ENCODE assay signal across 24 cellular contexts in genomic region chr2:6454286-6454990, GRCh38.
DNase-seq lines count a peak whose midpoint lies in the region; ATAC-seq, FAIRE-seq and TF ChIP-seq lines count a peak whose summit lies in the region.
"Had no signal": no experiment of that assay in that cellular context is flagged by ENCODE, and none has a peak within 500 bp of the region (broad histone marks: within the 10 kb centered on the region; RNA-seq: fewer than 3 reads in every experiment).

No MANE protein-coding gene starts in this region.

- BruUV-seq in GM12878 (replicated peaks; lab: Mats Ljungman, UMichigan) = no TSS peak

- no peak overlapping the region for H2AFZ ChIP-seq in GM12878 (ENCODE audit: control insufficient read depth, low read depth, low read length)

- H3K4me3 ChIP-seq in GM12878 = no peak overlapping the region
- H3K4me3 ChIP-seq: A549, SJCRH30 had no signal

- TF ChIP-seq RAD21 in GM12878 (IDR thresholded peaks at IDR 0.05; ENCODE audit: insufficient read depth, low read depth, low read length) = no peak

- no peak for TF ChIP-seq CTCF in GM12878 (IDR thresholded peaks at IDR 0.05 in 2 of 3, conservative IDR thresholded peaks at IDR 0.05 in 1 of 3; ENCODE audit: control insufficient read depth in 2 of 3, extremely low read depth in 1 of 3, insufficient read depth in 1 of 3, low read depth in 3 of 3, low read length in 3 of 3)

- intact Hi-C loops in GM12878 (cut with micrococcal nuclease; ENCODE audit: unreplicated experiment) = no loop called here

- no peak overlapping the region for H3K27ac ChIP-seq in GM12878 (ENCODE audit: control insufficient read depth, insufficient read depth)
- H3K27ac ChIP-seq: A549, SJCRH30 had no signal

- H3K4me2 ChIP-seq in GM12878 (ENCODE audit: control insufficient read depth, insufficient read depth) = no peak overlapping the region
- H3K4me2 ChIP-seq: A549 had no signal

- RAD21 ChIA-PET in GM12878 (lab: Charles Lee; ENCODE audit: unreplicated experiment) = no interaction called here

- no peaks in the 10 kb centered on the region for H3K36me3 ChIP-seq in GM12878 (ENCODE audit: control insufficient read depth in 2 of 2, insufficient read depth in 2 of 2, low read length in 1 of 2)
- H3K36me3 ChIP-seq: BE2C, SJCRH30 had no signal

- FAIRE-seq in GM12878 (lab: Jason Lieb, UNC) = no peak
- FAIRE-seq: A549, HTR-8/SVneo, RCC 7860 had no signal

- no peak overlapping the region for H3K9ac ChIP-seq in GM12878 (ENCODE audit: control insufficient read depth, insufficient read depth, low read length)

- CTCF ChIA-PET in GM12878 (lab: Yijun Ruan, JAX) = no interaction called here

- TF ChIP-seq EP300 in GM12878 (IDR thresholded peaks at IDR 0.05; ENCODE audit: borderline replicate concordance in 1 of 2, control insufficient read depth in 1 of 2, low read depth in 2 of 2, low read length in 2 of 2) = no peak

- SMC1A ChIA-PET in GM12878 (lab: Charles Lee; ENCODE audit: uncharacterized antibody, unreplicated experiment) = no interaction called here

- no peaks in the 10 kb centered on the region; the same call in 1 of the 3 replicates for H3K9me3 ChIP-seq in GM12878 (replicated peaks; ENCODE audit: control insufficient read depth, insufficient read depth, low read length)
- H3K9me3 ChIP-seq: A549, BE2C, SJCRH30 had no signal

- POLR2A ChIA-PET in GM12878 (lab: Charles Lee) = no interaction called here

- in situ Hi-C loops in GM12878 (cut with MboI) = no loop called here

- WGBS in GM12878 (ENCODE audit: insufficient coverage, insufficient replicate concordance, low lambda C conversion rate, missing lambda C conversion rate) = 0% methylated on average over 1 of the region's 1 CpG

- no peaks in the 10 kb centered on the region for H3K79me2 ChIP-seq in GM12878 (ENCODE audit: control insufficient read depth, insufficient read depth, low read length)

- H3K4me1 ChIP-seq in GM12878 (ENCODE audit: control insufficient read depth, insufficient read depth, low read length) = no peaks in the 10 kb centered on the region
- H3K4me1 ChIP-seq: A549, BE2C, SJCRH30 had no signal

- peak; percentile 25 for DNase-seq in A172 (ENCODE audit: low spot score)
- no peak for DNase-seq in GM12878 (ENCODE audit: low read depth, low spot score)
- no peak for DNase-seq in globus pallidus (ENCODE audit: low spot score)
- no peak for DNase-seq in COLO668 (lab: John Stamatoyannopoulos, UW; ENCODE audit: unreplicated experiment)
- DNase-seq: BE2C; CD4-positive, CD25-positive, alpha-beta regulatory T cell; DMS153; GDM1; H7; KG1; NCI-H1092 treated with DMSO at 0.1 percent for 48 hours; NCI-H1436 treated with DMSO at 0.1 percent for 48 hours; NCI-H2029; NCI-H345; NCI-H524; NCI-H774; OCI-M1 had no signal

- ATAC-seq in GM18502 (IDR thresholded peaks at IDR 0.05; ENCODE audit: poor library complexity, unreplicated experiment) (peak; percentile 46), HG02885 (IDR thresholded peaks at IDR 0.05; ENCODE audit: poor library complexity, unreplicated experiment) (peak; percentile 54), GM12878 (peak; percentile 54), GM21737 (IDR thresholded peaks at IDR 0.05; ENCODE audit: unreplicated experiment) (no peak)
- ATAC-seq: A549 had no signal

- no peaks in the 10 kb centered on the region for H4K20me1 ChIP-seq in GM12878 (ENCODE audit: control insufficient read depth, insufficient read depth)

- no peaks in the 10 kb centered on the region for H3K27me3 ChIP-seq in GM12878 (replicated peaks in 1 of 2; ENCODE audit: control insufficient read depth in 2 of 2, insufficient read depth in 2 of 2, low read length in 1 of 2)
- H3K27me3 ChIP-seq: BE2C, SJCRH30 had no signal

- TF ChIP-seq POLR2A in GM12878 (IDR thresholded peaks at IDR 0.05; ENCODE audit: low read depth, low read length) = no peak

TF ChIP-seq in GM12878, 131 proteins besides CTCF, POLR2A, EP300 and RAD21 (continues in another document):
- TF ChIP-seq ZNF622 (IDR thresholded peaks at IDR 0.05) = no peak
- TF ChIP-seq NRF1 (conservative IDR thresholded peaks at IDR 0.05; ENCODE audit: low read depth, low read length) = no peak
- TF ChIP-seq, protein P1, sequence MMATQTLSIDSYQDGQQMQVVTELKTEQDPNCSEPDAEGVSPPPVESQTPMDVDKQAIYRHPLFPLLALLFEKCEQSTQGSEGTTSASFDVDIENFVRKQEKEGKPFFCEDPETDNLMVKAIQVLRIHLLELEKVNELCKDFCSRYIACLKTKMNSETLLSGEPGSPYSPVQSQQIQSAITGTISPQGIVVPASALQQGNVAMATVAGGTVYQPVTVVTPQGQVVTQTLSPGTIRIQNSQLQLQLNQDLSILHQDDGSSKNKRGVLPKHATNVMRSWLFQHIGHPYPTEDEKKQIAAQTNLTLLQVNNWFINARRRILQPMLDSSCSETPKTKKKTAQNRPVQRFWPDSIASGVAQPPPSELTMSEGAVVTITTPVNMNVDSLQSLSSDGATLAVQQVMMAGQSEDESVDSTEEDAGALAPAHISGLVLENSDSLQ (IDR thresholded peaks at IDR 0.05) = no peak
- TF ChIP-seq CREM (IDR thresholded peaks at IDR 0.05; ENCODE audit: low read depth) = no peak
- no peak for TF ChIP-seq NR2C1 (IDR thresholded peaks at IDR 0.05)
- no peak for TF ChIP-seq YBX1 (IDR thresholded peaks at IDR 0.05)
- no peak for TF ChIP-seq ETV6 (conservative IDR thresholded peaks at IDR 0.05 in 1 of 2, IDR thresholded peaks at IDR 0.05 in 1 of 2; ENCODE audit: borderline replicate concordance in 1 of 2, low read depth in 1 of 2)
- TF ChIP-seq SKIL (IDR thresholded peaks at IDR 0.05; ENCODE audit: low read depth, poor library complexity, severe bottlenecking) = no peak
- no peak for TF ChIP-seq SIN3A (IDR thresholded peaks at IDR 0.05; ENCODE audit: low read depth, low read length)
- TF ChIP-seq SMAD1 (IDR thresholded peaks at IDR 0.05; ENCODE audit: low read depth, partially characterized antibody) = no peak
- TF ChIP-seq, protein P2, sequence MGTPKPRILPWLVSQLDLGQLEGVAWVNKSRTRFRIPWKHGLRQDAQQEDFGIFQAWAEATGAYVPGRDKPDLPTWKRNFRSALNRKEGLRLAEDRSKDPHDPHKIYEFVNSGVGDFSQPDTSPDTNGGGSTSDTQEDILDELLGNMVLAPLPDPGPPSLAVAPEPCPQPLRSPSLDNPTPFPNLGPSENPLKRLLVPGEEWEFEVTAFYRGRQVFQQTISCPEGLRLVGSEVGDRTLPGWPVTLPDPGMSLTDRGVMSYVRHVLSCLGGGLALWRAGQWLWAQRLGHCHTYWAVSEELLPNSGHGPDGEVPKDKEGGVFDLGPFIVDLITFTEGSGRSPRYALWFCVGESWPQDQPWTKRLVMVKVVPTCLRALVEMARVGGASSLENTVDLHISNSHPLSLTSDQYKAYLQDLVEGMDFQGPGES (IDR thresholded peaks at IDR 0.05) = no peak
- no peak for TF ChIP-seq SREBF2 (IDR thresholded peaks at IDR 0.05; ENCODE audit: low read length)
- TF ChIP-seq, protein P3, sequence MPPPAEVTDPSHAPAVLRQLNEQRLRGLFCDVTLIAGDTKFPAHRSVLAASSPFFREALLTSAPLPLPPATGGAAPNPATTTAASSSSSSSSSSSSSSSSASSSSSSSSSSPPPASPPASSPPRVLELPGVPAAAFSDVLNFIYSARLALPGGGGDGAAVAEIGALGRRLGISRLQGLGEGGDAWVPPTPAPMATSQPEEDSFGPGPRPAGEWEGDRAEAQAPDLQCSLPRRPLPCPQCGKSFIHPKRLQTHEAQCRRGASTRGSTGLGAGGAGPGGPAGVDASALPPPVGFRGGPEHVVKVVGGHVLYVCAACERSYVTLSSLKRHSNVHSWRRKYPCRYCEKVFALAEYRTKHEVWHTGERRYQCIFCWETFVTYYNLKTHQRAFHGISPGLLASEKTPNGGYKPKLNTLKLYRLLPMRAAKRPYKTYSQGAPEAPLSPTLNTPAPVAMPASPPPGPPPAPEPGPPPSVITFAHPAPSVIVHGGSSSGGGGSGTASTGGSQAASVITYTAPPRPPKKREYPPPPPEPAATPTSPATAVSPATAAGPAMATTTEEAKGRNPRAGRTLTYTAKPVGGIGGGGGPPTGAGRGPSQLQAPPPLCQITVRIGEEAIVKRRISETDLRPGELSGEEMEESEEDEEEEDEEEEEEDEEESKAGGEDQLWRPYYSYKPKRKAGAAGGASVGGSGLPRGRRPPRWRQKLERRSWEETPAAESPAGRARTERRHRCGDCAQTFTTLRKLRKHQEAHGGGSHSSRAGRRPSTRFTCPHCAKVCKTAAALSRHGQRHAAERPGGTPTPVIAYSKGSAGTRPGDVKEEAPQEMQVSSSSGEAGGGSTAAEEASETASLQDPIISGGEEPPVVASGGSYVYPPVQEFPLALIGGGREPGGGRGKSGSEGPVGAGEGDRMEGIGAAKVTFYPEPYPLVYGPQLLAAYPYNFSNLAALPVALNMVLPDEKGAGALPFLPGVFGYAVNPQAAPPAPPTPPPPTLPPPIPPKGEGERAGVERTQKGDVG (CRISPR knock-in tag; IDR thresholded peaks at IDR 0.05) = no peak
- no peak for TF ChIP-seq CHD2 (IDR thresholded peaks at IDR 0.05; ENCODE audit: borderline replicate concordance, low read depth, low read length)
- no peak for TF ChIP-seq SUZ12 (IDR thresholded peaks at IDR 0.05; ENCODE audit: unreplicated experiment)
- no peak for TF ChIP-seq FOXM1 (IDR thresholded peaks at IDR 0.05; ENCODE audit: low read depth, low read length)
